1 cellular context compared by ENCODE assay signal in the genomic region with DNA sequence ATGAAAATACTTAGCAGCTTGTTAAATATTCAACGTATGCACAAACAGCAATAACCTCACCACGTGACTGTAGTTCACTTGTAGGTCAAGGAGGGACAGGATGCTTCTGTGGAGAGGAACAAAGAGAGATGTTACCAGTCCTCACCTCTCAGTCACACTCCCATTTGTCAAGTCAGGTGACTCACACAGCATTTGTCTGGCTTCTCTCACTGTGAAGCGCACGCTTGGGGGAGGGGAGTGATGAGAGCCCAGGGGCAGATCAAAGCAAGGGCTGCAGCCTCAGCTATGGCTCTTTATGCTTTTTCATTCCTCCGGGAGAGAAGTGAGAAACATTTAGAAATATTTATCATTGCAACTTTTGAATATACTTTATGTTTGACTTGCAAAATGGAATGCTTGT.
TF ChIP-seq lines count a peak whose summit lies in the region.

No MANE protein-coding gene starts in this region.

TF ChIP-seq in HEK293, 187 proteins besides CTCF, POLR2A, EP300 and RAD21 (continued from another document and continues in another):
- TF ChIP-seq, protein P1, sequence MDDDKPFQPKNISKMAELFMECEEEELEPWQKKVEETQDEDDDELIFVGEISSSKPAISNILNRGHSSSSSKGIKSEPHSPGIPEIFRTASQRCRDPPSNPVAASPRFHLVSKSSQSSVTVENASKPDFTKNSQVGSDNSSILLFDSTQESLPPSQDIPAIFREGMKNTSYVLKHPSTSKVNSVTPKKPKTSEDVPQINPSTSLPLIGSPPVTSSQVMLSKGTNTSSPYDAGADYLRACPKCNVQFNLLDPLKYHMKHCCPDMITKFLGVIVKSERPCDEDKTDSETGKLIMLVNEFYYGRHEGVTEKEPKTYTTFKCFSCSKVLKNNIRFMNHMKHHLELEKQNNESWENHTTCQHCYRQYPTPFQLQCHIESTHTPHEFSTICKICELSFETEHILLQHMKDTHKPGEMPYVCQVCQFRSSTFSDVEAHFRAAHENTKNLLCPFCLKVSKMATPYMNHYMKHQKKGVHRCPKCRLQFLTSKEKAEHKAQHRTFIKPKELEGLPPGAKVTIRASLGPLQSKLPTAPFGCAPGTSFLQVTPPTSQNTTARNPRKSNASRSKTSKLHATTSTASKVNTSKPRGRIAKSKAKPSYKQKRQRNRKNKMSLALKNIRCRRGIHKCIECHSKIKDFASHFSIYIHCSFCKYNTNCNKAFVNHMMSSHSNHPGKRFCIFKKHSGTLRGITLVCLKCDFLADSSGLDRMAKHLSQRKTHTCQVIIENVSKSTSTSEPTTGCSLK (tag by site-specific recombination; IDR thresholded peaks at IDR 0.05), result no peak
- no peak for TF ChIP-seq ZNF335 (tag by site-specific recombination; conservative IDR thresholded peaks at IDR 0.05)
- no peak for TF ChIP-seq ZNF433 (tag by site-specific recombination; IDR thresholded peaks at IDR 0.05; ENCODE audit: low read depth)
- TF ChIP-seq IKZF3 (tag by site-specific recombination; IDR thresholded peaks at IDR 0.05), result peak; percentile 33; the same call in 1 of the 2 replicates
- 0 out of 2 replicates have a peak, but pooled peaks have one; percentile 38 for TF ChIP-seq KLF10 (tag by site-specific recombination; IDR thresholded peaks at IDR 0.05)
- TF ChIP-seq ZNF394 (tag by site-specific recombination; IDR thresholded peaks at IDR 0.05; ENCODE audit: borderline replicate concordance), result 0 out of 2 replicates have a peak, but pooled peaks have one; percentile 45
- TF ChIP-seq, protein P2, sequence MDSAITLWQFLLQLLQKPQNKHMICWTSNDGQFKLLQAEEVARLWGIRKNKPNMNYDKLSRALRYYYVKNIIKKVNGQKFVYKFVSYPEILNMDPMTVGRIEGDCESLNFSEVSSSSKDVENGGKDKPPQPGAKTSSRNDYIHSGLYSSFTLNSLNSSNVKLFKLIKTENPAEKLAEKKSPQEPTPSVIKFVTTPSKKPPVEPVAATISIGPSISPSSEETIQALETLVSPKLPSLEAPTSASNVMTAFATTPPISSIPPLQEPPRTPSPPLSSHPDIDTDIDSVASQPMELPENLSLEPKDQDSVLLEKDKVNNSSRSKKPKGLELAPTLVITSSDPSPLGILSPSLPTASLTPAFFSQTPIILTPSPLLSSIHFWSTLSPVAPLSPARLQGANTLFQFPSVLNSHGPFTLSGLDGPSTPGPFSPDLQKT (IDR thresholded peaks at IDR 0.05; ENCODE audit: borderline replicate concordance, low read depth, low read length), result no peak
- no peak for TF ChIP-seq ZNF350 (tag by site-specific recombination; IDR thresholded peaks at IDR 0.05)
- no peak for TF ChIP-seq ZNF404 (tag by site-specific recombination; IDR thresholded peaks at IDR 0.05)
- peak; percentile 72 for TF ChIP-seq SP7 (tag by site-specific recombination; IDR thresholded peaks at IDR 0.05)
- no peak for TF ChIP-seq ZNF10 (tag by site-specific recombination; IDR thresholded peaks at IDR 0.05)
- TF ChIP-seq ZBTB17 (tag by site-specific recombination; IDR thresholded peaks at IDR 0.05), result peak; percentile 75
- TF ChIP-seq MZF1 (tag by site-specific recombination; IDR thresholded peaks at IDR 0.05; ENCODE audit: borderline replicate concordance), result no peak
- peak; percentile 95 for TF ChIP-seq TCF7L2 (IDR thresholded peaks at IDR 0.05; ENCODE audit: borderline replicate concordance, low read depth, low read length)
- TF ChIP-seq, protein P3, sequence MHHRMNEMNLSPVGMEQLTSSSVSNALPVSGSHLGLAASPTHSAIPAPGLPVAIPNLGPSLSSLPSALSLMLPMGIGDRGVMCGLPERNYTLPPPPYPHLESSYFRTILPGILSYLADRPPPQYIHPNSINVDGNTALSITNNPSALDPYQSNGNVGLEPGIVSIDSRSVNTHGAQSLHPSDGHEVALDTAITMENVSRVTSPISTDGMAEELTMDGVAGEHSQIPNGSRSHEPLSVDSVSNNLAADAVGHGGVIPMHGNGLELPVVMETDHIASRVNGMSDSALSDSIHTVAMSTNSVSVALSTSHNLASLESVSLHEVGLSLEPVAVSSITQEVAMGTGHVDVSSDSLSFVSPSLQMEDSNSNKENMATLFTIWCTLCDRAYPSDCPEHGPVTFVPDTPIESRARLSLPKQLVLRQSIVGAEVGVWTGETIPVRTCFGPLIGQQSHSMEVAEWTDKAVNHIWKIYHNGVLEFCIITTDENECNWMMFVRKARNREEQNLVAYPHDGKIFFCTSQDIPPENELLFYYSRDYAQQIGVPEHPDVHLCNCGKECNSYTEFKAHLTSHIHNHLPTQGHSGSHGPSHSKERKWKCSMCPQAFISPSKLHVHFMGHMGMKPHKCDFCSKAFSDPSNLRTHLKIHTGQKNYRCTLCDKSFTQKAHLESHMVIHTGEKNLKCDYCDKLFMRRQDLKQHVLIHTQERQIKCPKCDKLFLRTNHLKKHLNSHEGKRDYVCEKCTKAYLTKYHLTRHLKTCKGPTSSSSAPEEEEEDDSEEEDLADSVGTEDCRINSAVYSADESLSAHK (tag by site-specific recombination; IDR thresholded peaks at IDR 0.05), result no peak
- no peak for TF ChIP-seq ZNF521 (tag by site-specific recombination; IDR thresholded peaks at IDR 0.05)
- TF ChIP-seq ZNF529 (tag by site-specific recombination; IDR thresholded peaks at IDR 0.05; ENCODE audit: insufficient replicate concordance), result no peak
- TF ChIP-seq GLIS1 (tag by site-specific recombination; IDR thresholded peaks at IDR 0.05), result 0 out of 2 replicates have a peak, but pooled peaks have one; percentile 21
- no peak for TF ChIP-seq ZNF16 (tag by site-specific recombination; IDR thresholded peaks at IDR 0.05; ENCODE audit: low read depth)
- no peak for TF ChIP-seq GFI1B (tag by site-specific recombination; IDR thresholded peaks at IDR 0.05)
- TF ChIP-seq, protein P4, sequence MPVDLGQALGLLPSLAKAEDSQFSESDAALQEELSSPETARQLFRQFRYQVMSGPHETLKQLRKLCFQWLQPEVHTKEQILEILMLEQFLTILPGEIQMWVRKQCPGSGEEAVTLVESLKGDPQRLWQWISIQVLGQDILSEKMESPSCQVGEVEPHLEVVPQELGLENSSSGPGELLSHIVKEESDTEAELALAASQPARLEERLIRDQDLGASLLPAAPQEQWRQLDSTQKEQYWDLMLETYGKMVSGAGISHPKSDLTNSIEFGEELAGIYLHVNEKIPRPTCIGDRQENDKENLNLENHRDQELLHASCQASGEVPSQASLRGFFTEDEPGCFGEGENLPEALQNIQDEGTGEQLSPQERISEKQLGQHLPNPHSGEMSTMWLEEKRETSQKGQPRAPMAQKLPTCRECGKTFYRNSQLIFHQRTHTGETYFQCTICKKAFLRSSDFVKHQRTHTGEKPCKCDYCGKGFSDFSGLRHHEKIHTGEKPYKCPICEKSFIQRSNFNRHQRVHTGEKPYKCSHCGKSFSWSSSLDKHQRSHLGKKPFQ (tag by site-specific recombination; IDR thresholded peaks at IDR 0.05), result peak; percentile 57; the same call in 1 of the 2 replicates
- TF ChIP-seq, protein P5, sequence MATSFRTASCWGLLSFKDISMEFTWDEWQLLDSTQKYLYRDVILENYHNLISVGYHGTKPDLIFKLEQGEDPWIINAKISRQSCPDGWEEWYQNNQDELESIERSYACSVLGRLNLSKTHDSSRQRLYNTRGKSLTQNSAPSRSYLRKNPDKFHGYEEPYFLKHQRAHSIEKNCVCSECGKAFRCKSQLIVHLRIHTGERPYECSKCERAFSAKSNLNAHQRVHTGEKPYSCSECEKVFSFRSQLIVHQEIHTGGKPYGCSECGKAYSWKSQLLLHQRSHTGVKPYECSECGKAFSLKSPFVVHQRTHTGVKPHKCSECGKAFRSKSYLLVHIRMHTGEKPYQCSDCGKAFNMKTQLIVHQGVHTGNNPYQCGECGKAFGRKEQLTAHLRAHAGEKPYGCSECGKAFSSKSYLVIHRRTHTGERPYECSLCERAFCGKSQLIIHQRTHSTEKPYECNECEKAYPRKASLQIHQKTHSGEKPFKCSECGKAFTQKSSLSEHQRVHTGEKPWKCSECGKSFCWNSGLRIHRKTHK (tag by site-specific recombination; IDR thresholded peaks at IDR 0.05), result no peak
- no peak for TF ChIP-seq ZNF501 (tag by site-specific recombination; IDR thresholded peaks at IDR 0.05)
- TF ChIP-seq, protein P6, sequence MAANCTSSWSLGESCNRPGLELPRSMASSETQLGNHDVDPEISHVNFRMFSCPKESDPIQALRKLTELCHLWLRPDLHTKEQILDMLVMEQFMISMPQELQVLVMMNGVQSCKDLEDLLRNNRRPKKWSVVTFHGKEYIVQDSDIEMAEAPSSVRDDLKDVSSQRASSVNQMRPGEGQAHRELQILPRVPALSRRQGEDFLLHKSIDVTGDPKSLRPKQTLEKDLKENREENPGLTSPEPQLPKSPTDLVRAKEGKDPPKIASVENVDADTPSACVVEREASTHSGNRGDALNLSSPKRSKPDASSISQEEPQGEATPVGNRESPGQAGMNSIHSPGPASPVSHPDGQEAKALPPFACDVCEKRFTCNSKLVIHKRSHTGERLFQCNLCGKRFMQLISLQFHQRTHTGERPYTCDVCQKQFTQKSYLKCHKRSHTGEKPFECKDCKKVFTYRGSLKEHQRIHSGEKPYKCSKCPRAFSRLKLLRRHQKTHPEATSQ (tag by site-specific recombination; IDR thresholded peaks at IDR 0.05), result no peak
- TF ChIP-seq OVOL3 (tag by site-specific recombination; IDR thresholded peaks at IDR 0.05), result no peak
- no peak for TF ChIP-seq ZNF571 (tag by site-specific recombination; IDR thresholded peaks at IDR 0.05)
- TF ChIP-seq, protein P7, sequence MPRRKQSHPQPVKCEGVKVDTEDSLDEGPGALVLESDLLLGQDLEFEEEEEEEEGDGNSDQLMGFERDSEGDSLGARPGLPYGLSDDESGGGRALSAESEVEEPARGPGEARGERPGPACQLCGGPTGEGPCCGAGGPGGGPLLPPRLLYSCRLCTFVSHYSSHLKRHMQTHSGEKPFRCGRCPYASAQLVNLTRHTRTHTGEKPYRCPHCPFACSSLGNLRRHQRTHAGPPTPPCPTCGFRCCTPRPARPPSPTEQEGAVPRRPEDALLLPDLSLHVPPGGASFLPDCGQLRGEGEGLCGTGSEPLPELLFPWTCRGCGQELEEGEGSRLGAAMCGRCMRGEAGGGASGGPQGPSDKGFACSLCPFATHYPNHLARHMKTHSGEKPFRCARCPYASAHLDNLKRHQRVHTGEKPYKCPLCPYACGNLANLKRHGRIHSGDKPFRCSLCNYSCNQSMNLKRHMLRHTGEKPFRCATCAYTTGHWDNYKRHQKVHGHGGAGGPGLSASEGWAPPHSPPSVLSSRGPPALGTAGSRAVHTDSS (tag by site-specific recombination; IDR thresholded peaks at IDR 0.05), result no peak
- TF ChIP-seq FEZF1 (tag by site-specific recombination; IDR thresholded peaks at IDR 0.05), result peak; percentile 62
- TF ChIP-seq, protein P8, sequence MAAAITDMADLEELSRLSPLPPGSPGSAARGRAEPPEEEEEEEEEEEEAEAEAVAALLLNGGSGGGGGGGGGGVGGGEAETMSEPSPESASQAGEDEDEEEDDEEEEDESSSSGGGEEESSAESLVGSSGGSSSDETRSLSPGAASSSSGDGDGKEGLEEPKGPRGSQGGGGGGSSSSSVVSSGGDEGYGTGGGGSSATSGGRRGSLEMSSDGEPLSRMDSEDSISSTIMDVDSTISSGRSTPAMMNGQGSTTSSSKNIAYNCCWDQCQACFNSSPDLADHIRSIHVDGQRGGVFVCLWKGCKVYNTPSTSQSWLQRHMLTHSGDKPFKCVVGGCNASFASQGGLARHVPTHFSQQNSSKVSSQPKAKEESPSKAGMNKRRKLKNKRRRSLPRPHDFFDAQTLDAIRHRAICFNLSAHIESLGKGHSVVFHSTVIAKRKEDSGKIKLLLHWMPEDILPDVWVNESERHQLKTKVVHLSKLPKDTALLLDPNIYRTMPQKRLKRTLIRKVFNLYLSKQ (tag by site-specific recombination; IDR thresholded peaks at IDR 0.05; ENCODE audit: borderline replicate concordance), result no peak
- TF ChIP-seq, protein P9, sequence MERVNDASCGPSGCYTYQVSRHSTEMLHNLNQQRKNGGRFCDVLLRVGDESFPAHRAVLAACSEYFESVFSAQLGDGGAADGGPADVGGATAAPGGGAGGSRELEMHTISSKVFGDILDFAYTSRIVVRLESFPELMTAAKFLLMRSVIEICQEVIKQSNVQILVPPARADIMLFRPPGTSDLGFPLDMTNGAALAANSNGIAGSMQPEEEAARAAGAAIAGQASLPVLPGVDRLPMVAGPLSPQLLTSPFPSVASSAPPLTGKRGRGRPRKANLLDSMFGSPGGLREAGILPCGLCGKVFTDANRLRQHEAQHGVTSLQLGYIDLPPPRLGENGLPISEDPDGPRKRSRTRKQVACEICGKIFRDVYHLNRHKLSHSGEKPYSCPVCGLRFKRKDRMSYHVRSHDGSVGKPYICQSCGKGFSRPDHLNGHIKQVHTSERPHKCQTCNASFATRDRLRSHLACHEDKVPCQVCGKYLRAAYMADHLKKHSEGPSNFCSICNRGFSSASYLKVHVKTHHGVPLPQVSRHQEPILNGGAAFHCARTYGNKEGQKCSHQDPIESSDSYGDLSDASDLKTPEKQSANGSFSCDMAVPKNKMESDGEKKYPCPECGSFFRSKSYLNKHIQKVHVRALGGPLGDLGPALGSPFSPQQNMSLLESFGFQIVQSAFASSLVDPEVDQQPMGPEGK (tag by site-specific recombination; IDR thresholded peaks at IDR 0.05), result peak; percentile 50
- no peak for TF ChIP-seq ZFHX2 (tag by site-specific recombination; conservative IDR thresholded peaks at IDR 0.05)
- peak; percentile 35 for TF ChIP-seq SP2 (tag by site-specific recombination; IDR thresholded peaks at IDR 0.05)
- TF ChIP-seq ZNF133 (tag by site-specific recombination; IDR thresholded peaks at IDR 0.05), result no peak
- TF ChIP-seq, protein P10, sequence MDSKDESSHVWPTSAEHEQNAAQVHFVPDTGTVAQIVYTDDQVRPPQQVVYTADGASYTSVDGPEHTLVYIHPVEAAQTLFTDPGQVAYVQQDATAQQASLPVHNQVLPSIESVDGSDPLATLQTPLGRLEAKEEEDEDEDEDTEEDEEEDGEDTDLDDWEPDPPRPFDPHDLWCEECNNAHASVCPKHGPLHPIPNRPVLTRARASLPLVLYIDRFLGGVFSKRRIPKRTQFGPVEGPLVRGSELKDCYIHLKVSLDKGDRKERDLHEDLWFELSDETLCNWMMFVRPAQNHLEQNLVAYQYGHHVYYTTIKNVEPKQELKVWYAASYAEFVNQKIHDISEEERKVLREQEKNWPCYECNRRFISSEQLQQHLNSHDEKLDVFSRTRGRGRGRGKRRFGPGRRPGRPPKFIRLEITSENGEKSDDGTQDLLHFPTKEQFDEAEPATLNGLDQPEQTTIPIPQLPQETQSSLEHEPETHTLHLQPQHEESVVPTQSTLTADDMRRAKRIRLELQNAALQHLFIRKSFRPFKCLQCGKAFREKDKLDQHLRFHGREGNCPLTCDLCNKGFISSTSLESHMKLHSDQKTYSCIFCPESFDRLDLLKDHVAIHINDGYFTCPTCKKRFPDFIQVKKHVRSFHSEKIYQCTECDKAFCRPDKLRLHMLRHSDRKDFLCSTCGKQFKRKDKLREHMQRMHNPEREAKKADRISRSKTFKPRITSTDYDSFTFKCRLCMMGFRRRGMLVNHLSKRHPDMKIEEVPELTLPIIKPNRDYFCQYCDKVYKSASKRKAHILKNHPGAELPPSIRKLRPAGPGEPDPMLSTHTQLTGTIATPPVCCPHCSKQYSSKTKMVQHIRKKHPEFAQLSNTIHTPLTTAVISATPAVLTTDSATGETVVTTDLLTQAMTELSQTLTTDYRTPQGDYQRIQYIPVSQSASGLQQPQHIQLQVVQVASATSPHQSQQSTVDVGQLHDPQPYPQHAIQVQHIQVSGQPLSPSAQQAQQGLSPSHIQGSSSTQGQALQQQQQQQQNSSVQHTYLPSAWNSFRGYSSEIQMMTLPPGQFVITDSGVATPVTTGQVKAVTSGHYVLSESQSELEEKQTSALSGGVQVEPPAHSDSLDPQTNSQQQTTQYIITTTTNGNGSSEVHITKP (tag by site-specific recombination; IDR thresholded peaks at IDR 0.05), result peak; percentile 78
